ENCODE assay signal across 24 cellular contexts in the genomic region with DNA sequence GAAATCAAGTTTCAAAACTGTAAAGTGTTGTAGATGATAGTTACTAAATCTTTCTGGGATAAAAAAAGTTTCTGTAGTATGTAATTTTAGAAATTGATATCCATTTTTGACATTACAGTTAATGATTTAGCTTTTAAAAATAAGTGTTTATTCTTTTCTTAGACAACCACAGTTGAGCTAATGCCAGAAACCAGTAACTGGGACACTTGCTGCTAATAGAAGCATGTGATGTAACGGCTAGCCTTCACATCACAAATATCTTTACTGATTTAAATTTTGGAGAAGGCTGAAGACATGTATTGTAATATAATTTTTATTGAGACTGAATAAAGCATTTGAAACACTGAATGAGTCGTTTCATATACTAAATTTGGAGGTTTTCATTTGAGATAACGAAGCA. TPM values are rescaled to one million over a fixed set of nuclear protein-coding genes. Genes with fewer than 3 reads are reported as not detected.
DNase-seq lines count a peak whose midpoint lies in the region; ATAC-seq, FAIRE-seq and TF ChIP-seq lines count a peak whose summit lies in the region.
"Had no signal": no experiment of that assay in that cellular context is flagged by ENCODE, and none has a peak within 500 bp of the region (broad histone marks: within the 10 kb centered on the region; RNA-seq: fewer than 3 reads in every experiment).

No MANE protein-coding gene starts in this region.

- no peak for TF ChIP-seq RAD21 in HepG2 (CRISPR knock-in tag; IDR thresholded peaks at IDR 0.05)

- H3K27ac ChIP-seq in right lobe of liver (no peak overlapping the region), HepG2 (ENCODE audit: extremely low read length, insufficient read depth, low read length) (no peak overlapping the region)
- H3K27ac ChIP-seq: SJSA1 had no signal

- intact Hi-C loops in right lobe of liver (cut with DNase I) (no loop called here), HepG2 (cut with micrococcal nuclease; ENCODE audit: unreplicated experiment) (no loop called here)

- POLR2A ChIA-PET in HepG2 (lab: Yijun Ruan, JAX), result interaction anchor here (2.1 kb wide), 1 partner anchor 19 kb away, joined by 6 read pairs; a partner anchor contains a TSS

- no peaks in the 10 kb centered on the region for H3K27me3 ChIP-seq in right lobe of liver
- no peaks in the 10 kb centered on the region for H3K27me3 ChIP-seq in HepG2 (ENCODE audit: control insufficient read depth in 1 of 2, insufficient read depth in 2 of 2, low read length in 2 of 2)
- H3K27me3 ChIP-seq: MG63, SJSA1 had no signal

- DNase-seq in right lobe of liver, result no peak
- DNase-seq in HepG2 (ENCODE audit: low spot score), result no peak
- DNase-seq in myocyte (ENCODE audit: low read depth), result peak; percentile 45
- no peak for DNase-seq in COLO668 (lab: John Stamatoyannopoulos, UW; ENCODE audit: unreplicated experiment)
- no peak for DNase-seq in dermis blood vessel endothelial cell
- DNase-seq in GM13976 (ENCODE audit: low spot score), result no peak
- DNase-seq in mucosa of gallbladder (ENCODE audit: low spot score), result no peak
- DNase-seq: AML-193, DMS53, EL, HCEC 1CT, MG63, NCI-H1417, NCI-H1694 treated with DMSO at 0.1 percent for 48 hours, NCI-H2081 treated with DMSO at 0.1 percent for 48 hours, NCI-H2171 treated with DMSO at 0.1 percent for 48 hours, NCI-H524 treated with DMSO at 0.1 percent for 48 hours, NCI-H82 had no signal

- no peaks in the 10 kb centered on the region for H3K36me3 ChIP-seq in right lobe of liver
- no peaks in the 10 kb centered on the region for H3K36me3 ChIP-seq in HepG2 (replicated peaks in 1 of 2; ENCODE audit: control insufficient read depth in 1 of 2, insufficient read depth in 2 of 2, low read length in 2 of 2)
- H3K36me3 ChIP-seq: MG63, SJSA1 had no signal

- in situ Hi-C loops in HepG2 (cut with HindIII; ENCODE audit: extremely low pct_ligation_motif_present, low pct_unique_long_range_greater_than_20kb), result no loop called here
- in situ Hi-C loops in GM13976 (cut with MboI; ENCODE audit: low sequenced_read_pairs, unreplicated experiment), result no loop called here

- no peak for FAIRE-seq in HepG2 (lab: Jason Lieb, UNC)
- peak; percentile 62 for FAIRE-seq in endometrium (lab: Jason Lieb, UNC)
- FAIRE-seq: D721Med had no signal

- H3K4me3 ChIP-seq in right lobe of liver (no peak overlapping the region), HepG2 (replicated peaks in 1 of 3; ENCODE audit: insufficient read depth in 1 of 3, low read depth in 2 of 3, low read length in 3 of 3) (no peak overlapping the region)
- H3K4me3 ChIP-seq: GM23338, K562, MG63, SJSA1 had no signal

- TF ChIP-seq EP300 in HepG2 (IDR thresholded peaks at IDR 0.05; ENCODE audit: low read depth in 2 of 2, low read length in 2 of 2) (no peak), HepG2 (CRISPR knock-in tag; IDR thresholded peaks at IDR 0.05; ENCODE audit: borderline replicate concordance) (no peak)

- ATAC-seq in right lobe of liver (peak in 3 of 4 donors; percentile 42 to 65 (median 55)), HepG2 (no peak)
- ATAC-seq: GM23338, K562, Panc1 had no signal

- H2AFZ ChIP-seq in HepG2 (ENCODE audit: low read length), result no peak overlapping the region
- H2AFZ ChIP-seq: GM23338 had no signal

- H3K9ac ChIP-seq in HepG2 (ENCODE audit: insufficient read depth, low read depth, low read length), result no peak overlapping the region

- H3K9me3 ChIP-seq in right lobe of liver (no peaks in the 10 kb centered on the region), HepG2 (ENCODE audit: low read length) (no peaks in the 10 kb centered on the region)
- H3K9me3 ChIP-seq: MG63, SJSA1 had no signal

- 42% methylated on average over 3 of the region's 3 CpGs for WGBS in right lobe of liver (ENCODE audit: insufficient coverage, low coverage, low lambda C conversion rate, missing lambda C conversion rate)
- over 99% methylated on average over 3 of the region's 3 CpGs for WGBS in HepG2 (ENCODE audit: low lambda C conversion rate)

- TF ChIP-seq CTCF in right lobe of liver (IDR thresholded peaks at IDR 0.05) (no peak), HepG2 (CRISPR knock-in tag; IDR thresholded peaks at IDR 0.05) (no peak), GM13976 (IDR thresholded peaks at IDR 0.05; ENCODE audit: borderline replicate concordance, control extremely low read depth, extremely low read depth, insufficient read depth, missing control alignments) (no peak)

- no TSS peak for BruUV-seq in HepG2 (replicated peaks; lab: Mats Ljungman, UMichigan)

- no peak overlapping the region for H3K4me2 ChIP-seq in HepG2 (ENCODE audit: low read depth, low read length)
- H3K4me2 ChIP-seq: GM23338 had no signal

- H3K4me1 ChIP-seq in right lobe of liver, result peaks cover 0 to 26% (median 8%) of the 10 kb centered on the region in 4 donors
- peaks cover 18% of the 10 kb centered on the region for H3K4me1 ChIP-seq in HepG2 (ENCODE audit: insufficient read depth, low read length)
- H3K4me1 ChIP-seq: SJSA1 had no signal

- peaks cover 62% of the 10 kb centered on the region for H3K79me2 ChIP-seq in HepG2 (ENCODE audit: insufficient read depth, low read length)

- peaks cover 6% of the 10 kb centered on the region; the same call in 1 of the 2 replicates for H4K20me1 ChIP-seq in HepG2 (ENCODE audit: insufficient read depth, low read length)

- TF ChIP-seq POLR2A in right lobe of liver (IDR thresholded peaks at IDR 0.05) (no peak), HepG2 (IDR thresholded peaks at IDR 0.05; ENCODE audit: insufficient read depth in 1 of 2, low read depth in 2 of 2, low read length in 2 of 2) (no peak)

- CTCF ChIA-PET in HepG2 (lab: Yijun Ruan, JAX; ENCODE audit: low intra/inter-chr PET ratio, low total read pairs), result no interaction called here

TF ChIP-seq in HepG2, 621 proteins besides CTCF, POLR2A, EP300 and RAD21:
- TF ChIP-seq KAT2B (IDR thresholded peaks at IDR 0.05; ENCODE audit: borderline replicate concordance, low read depth, low read length) (no peak), NCOR1 (IDR thresholded peaks at IDR 0.05; ENCODE audit: borderline replicate concordance, low read length) (no peak), MIER3 (CRISPR knock-in tag; IDR thresholded peaks at IDR 0.05; ENCODE audit: borderline replicate concordance) (no peak)
- TF ChIP-seq, protein P1, sequence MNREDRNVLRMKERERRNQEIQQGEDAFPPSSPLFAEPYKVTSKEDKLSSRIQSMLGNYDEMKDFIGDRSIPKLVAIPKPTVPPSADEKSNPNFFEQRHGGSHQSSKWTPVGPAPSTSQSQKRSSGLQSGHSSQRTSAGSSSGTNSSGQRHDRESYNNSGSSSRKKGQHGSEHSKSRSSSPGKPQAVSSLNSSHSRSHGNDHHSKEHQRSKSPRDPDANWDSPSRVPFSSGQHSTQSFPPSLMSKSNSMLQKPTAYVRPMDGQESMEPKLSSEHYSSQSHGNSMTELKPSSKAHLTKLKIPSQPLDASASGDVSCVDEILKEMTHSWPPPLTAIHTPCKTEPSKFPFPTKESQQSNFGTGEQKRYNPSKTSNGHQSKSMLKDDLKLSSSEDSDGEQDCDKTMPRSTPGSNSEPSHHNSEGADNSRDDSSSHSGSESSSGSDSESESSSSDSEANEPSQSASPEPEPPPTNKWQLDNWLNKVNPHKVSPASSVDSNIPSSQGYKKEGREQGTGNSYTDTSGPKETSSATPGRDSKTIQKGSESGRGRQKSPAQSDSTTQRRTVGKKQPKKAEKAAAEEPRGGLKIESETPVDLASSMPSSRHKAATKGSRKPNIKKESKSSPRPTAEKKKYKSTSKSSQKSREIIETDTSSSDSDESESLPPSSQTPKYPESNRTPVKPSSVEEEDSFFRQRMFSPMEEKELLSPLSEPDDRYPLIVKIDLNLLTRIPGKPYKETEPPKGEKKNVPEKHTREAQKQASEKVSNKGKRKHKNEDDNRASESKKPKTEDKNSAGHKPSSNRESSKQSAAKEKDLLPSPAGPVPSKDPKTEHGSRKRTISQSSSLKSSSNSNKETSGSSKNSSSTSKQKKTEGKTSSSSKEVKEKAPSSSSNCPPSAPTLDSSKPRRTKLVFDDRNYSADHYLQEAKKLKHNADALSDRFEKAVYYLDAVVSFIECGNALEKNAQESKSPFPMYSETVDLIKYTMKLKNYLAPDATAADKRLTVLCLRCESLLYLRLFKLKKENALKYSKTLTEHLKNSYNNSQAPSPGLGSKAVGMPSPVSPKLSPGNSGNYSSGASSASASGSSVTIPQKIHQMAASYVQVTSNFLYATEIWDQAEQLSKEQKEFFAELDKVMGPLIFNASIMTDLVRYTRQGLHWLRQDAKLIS (CRISPR knock-in tag; IDR thresholded peaks at IDR 0.05), result no peak

RNA-seq across cellular contexts. Expression of a gene that starts 18.8 kb away (rescaled TPM):
- total RNA-seq in right lobe of liver, result 10 to 100 TPM; 17.4 to 25.6 (median 19.6) TPM
- total RNA-seq in HepG2 (2016; rRNA removed; fragmentation: Illumina TruSeq; extraction: Trizol), result 31.5 and 35.4 TPM in 2 replicates
- 97.8 and 110 TPM in 2 replicates for total RNA-seq in HepG2 (2016; cell fraction: cytosol; rRNA removed; fragmentation: Illumina TruSeq; extraction: Trizol; ENCODE audit: low read depth)
- 29.7 and 30.5 TPM in 2 replicates for total RNA-seq in HepG2 (2016; cell fraction: insoluble cytoplasmic fraction; rRNA removed; fragmentation: Illumina TruSeq; extraction: Trizol)
- total RNA-seq in HepG2 (2016; cell fraction: membrane; rRNA removed; fragmentation: Illumina TruSeq; extraction: Trizol), result 52.6 and 53.8 TPM in 2 replicates
- 22.9 and 25.8 TPM in 2 replicates for total RNA-seq in HepG2 (2016; cell fraction: nucleus; rRNA removed; fragmentation: Illumina TruSeq; extraction: Trizol)
- 11.3 and 12.8 TPM in 2 replicates for polyA plus RNA-seq in HepG2 (2011; rRNA removed)
- 5.5 and 9.1 TPM in 2 replicates for polyA plus RNA-seq in HepG2 (2011; cell fraction: cytosol; rRNA removed)
- polyA plus RNA-seq in HepG2 (2011; cell fraction: nucleus; rRNA removed), result 6.0 and 6.6 TPM in 2 replicates
- 17.4 and 18.3 TPM in 2 replicates for polyA plus RNA-seq in HepG2 (2012)
- polyA plus RNA-seq in HepG2 (2016; cell fraction: cytosol; fragmentation: Illumina TruSeq; extraction: Trizol; ENCODE audit: low read depth), result 3.0 and 3.4 TPM in 2 replicates
- polyA plus RNA-seq in HepG2 (2016; cell fraction: insoluble cytoplasmic fraction; fragmentation: Illumina TruSeq; extraction: Trizol; ENCODE audit: low read depth), result 25.8 and 27.6 TPM in 2 replicates
- 11.6 and 12.0 TPM in 2 replicates for polyA plus RNA-seq in HepG2 (2016; cell fraction: membrane; fragmentation: Illumina TruSeq; extraction: Trizol; ENCODE audit: low read depth)
- 15.2 and 15.7 TPM in 2 replicates for polyA plus RNA-seq in HepG2 (2016; cell fraction: nucleus; fragmentation: Illumina TruSeq; extraction: Trizol; ENCODE audit: insufficient read depth, low read depth)
- 12.8 and 14.1 TPM in 2 replicates for polyA minus RNA-seq in HepG2 (2011; rRNA and poly(A)+ RNA removed; ENCODE audit: low replicate concordance)
- polyA minus RNA-seq in HepG2 (2011; cell fraction: cytosol; rRNA and poly(A)+ RNA removed), result 30.2 and 40.0 TPM in 2 replicates
- 48.9 and 56.9 TPM in 2 replicates for polyA minus RNA-seq in HepG2 (2011; cell fraction: nucleus; rRNA and poly(A)+ RNA removed)
- 33.0 and 38.9 TPM in 2 replicates for total RNA-seq in myocyte
- 12.6 TPM for polyA plus RNA-seq in myocyte (2012)
- total RNA-seq in dermis blood vessel endothelial cell, result 66.0 and 66.1 TPM in 2 replicates
- 48.0 TPM for total RNA-seq in mucosa of gallbladder
